In the genomic region with DNA sequence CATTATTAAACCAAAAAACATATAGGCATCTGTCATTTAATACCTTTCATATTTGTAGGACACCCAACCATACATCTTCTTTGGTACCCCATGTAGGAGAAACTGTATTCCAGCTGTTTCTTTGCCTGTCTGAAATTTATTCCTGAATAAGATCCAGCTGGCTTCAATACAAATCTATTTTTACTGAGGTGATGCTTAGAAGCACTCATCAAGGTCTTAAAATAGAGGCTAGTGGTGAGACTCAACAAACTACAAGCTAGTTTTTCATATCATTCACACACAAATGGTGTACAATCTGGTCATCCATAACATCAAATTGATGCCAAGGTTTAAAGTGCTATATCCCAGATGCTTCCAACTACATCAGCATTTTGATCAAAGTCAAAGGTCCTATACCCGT, we compare ENCODE assay signal across 27 cellular contexts.
"Had no signal": no experiment of that assay in that cellular context is flagged by ENCODE, and none has a peak within 500 bp of the region (broad histone marks: within the 10 kb centered on the region; RNA-seq: fewer than 3 reads in every experiment).

No MANE protein-coding gene starts in this region.

- H3K9me3 ChIP-seq: gastrocnemius medialis, thoracic aorta, tibial nerve, upper lobe of left lung had no signal

- FAIRE-seq: endometrium, islet of Langerhans, urothelium cell line had no signal

- H3K4me3 ChIP-seq: gastrocnemius medialis, lung, neural progenitor cell, sigmoid colon, skin epidermis, spleen, thoracic aorta, tibial nerve, upper lobe of left lung had no signal

- H3K27me3 ChIP-seq: gastrocnemius medialis, neural progenitor cell, sigmoid colon, spleen, tibial nerve, upper lobe of left lung had no signal

- DNase-seq: cerebellar nuclear complex; cortex of kidney; effector memory CD8-positive, alpha-beta T cell; foreskin fibroblast; gastrocnemius medialis; head of caudate nucleus; hippocampal formation; left colon; naive thymus-derived CD4-positive, alpha-beta T cell; sigmoid colon; spleen; stimulated activated CD4-positive, alpha-beta T cell treated with anti-CD3 and anti-CD28 coated beads, Interleukin-4, amount 100 ng/mL, for 4 hours; upper lobe of left lung had no signal

- H3K9me3 Mint-ChIP-seq: nephron had no signal

- H3K79me2 ChIP-seq: parathyroid adenoma had no signal

- H3K4me1 ChIP-seq: gastrocnemius medialis, neural progenitor cell, parathyroid adenoma, sigmoid colon, spleen, tibial nerve, upper lobe of left lung had no signal

- H3K4me2 ChIP-seq: neural progenitor cell had no signal

- H3K27ac Mint-ChIP-seq: effector memory CD8-positive, alpha-beta T cell; memory B cell; naive thymus-derived CD4-positive, alpha-beta T cell; nephron; neural progenitor cell; progenitor cell of endocrine pancreas; stimulated activated memory B cell treated with anti-CD40 and anti-IgM and Interleukin-4, amounts not matched to agents 10 μg/mL and 1 μg/mL and 100 μg/mL, for 72 hours; stimulated activated naive CD8-positive, alpha-beta T cell treated with anti-CD3 and anti-CD28 coated beads, Interleukin-15, Interleukin-2, amounts not matched to agents 100 ng/mL and 50 ng/mL, for 24 hours had no signal

- H3K4me3 Mint-ChIP-seq: effector memory CD8-positive, alpha-beta T cell; memory B cell; naive thymus-derived CD4-positive, alpha-beta T cell; nephron; neural progenitor cell; stimulated activated memory B cell treated with anti-CD40 and anti-IgM and Interleukin-4, amounts not matched to agents 10 μg/mL and 1 μg/mL and 100 μg/mL, for 72 hours; stimulated activated naive CD8-positive, alpha-beta T cell treated with anti-CD3 and anti-CD28 coated beads, Interleukin-15, Interleukin-2, amounts not matched to agents 100 ng/mL and 50 ng/mL, for 24 hours had no signal

- H3K9ac ChIP-seq: neural progenitor cell, parathyroid adenoma had no signal

- H2AFZ ChIP-seq: neural progenitor cell, parathyroid adenoma had no signal

- H3K36me3 ChIP-seq: gastrocnemius medialis, neural progenitor cell, sigmoid colon, spleen, thoracic aorta, tibial nerve, upper lobe of left lung had no signal

- H3K27me3 Mint-ChIP-seq: effector memory CD8-positive, alpha-beta T cell; memory B cell; naive thymus-derived CD4-positive, alpha-beta T cell; progenitor cell of endocrine pancreas; stimulated activated memory B cell treated with anti-CD40 and anti-IgM and Interleukin-4, amounts not matched to agents 10 μg/mL and 1 μg/mL and 100 μg/mL, for 72 hours; stimulated activated naive CD8-positive, alpha-beta T cell treated with anti-CD3 and anti-CD28 coated beads, Interleukin-15, Interleukin-2, amounts not matched to agents 100 ng/mL and 50 ng/mL, for 24 hours had no signal

- H3K36me3 Mint-ChIP-seq: memory B cell; naive thymus-derived CD4-positive, alpha-beta T cell; neural progenitor cell; stimulated activated memory B cell treated with anti-CD40 and anti-IgM and Interleukin-4, amounts not matched to agents 10 μg/mL and 1 μg/mL and 100 μg/mL, for 72 hours had no signal

- H3K4me1 Mint-ChIP-seq: memory B cell; naive thymus-derived CD4-positive, alpha-beta T cell; nephron; stimulated activated memory B cell treated with anti-CD40 and anti-IgM and Interleukin-4, amounts not matched to agents 10 μg/mL and 1 μg/mL and 100 μg/mL, for 72 hours had no signal

- ATAC-seq: effector memory CD8-positive, alpha-beta T cell; gastrocnemius medialis; left colon; naive thymus-derived CD4-positive, alpha-beta T cell; stimulated activated memory B cell treated with anti-CD40 and anti-IgM and Interleukin-4, amounts not matched to agents 10 μg/mL and 1 μg/mL and 100 μg/mL, for 72 hours had no signal

- H3K27ac ChIP-seq: gastrocnemius medialis, neural progenitor cell, parathyroid adenoma, sigmoid colon, skin epidermis, spleen, thoracic aorta, tibial nerve, upper lobe of left lung had no signal
